Comparison of ENCODE assay signal across 10 cellular contexts in the genomic region with DNA sequence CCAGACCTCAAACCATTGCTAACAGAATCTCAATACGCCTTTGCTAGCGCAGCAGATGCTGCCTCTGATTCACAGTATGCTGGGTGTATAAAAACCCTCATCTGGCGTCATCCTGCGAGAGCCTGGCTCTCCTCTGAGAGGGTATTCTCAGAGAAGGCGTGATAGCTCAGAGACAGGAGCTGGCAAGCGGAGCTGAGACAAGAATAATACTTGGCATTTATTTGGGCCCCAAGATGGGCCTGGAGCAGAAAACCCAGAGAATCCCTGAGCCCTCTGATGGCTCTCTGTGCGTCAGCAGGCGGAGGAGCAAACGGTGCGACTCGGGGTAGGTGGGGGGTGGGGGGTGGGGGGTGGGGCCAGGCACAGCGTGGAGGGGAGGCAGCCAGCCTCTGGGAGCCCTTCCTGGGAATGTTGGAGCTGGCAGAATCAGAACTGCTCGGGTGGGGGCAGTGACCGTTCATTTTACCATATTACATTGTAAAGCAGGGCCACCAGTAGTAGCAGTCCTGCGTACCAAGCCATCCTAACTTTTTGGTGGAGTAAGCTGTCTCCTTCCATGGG. TPM values are rescaled to one million over a fixed set of nuclear protein-coding genes. Genes with fewer than 3 reads are reported as not detected.
A peak's percentile ranks its signal among the peaks of the same experiment; 100 is the strongest.
DNase-seq lines count a peak whose midpoint lies in the region; ATAC-seq, FAIRE-seq and TF ChIP-seq lines count a peak whose summit lies in the region.
"Had no signal": no experiment of that assay in that cellular context is flagged by ENCODE, and none has a peak within 500 bp of the region (broad histone marks: within the 10 kb centered on the region; RNA-seq: fewer than 3 reads in every experiment).

No MANE protein-coding gene starts in this region.

- peak overlapping the region; percentile 1; the same call in 1 of the 2 replicates for H2BK12ac ChIP-seq in H1 (ENCODE audit: low read depth, low read length)

- H2BK15ac ChIP-seq in H1 (ENCODE audit: low read length) = no peak overlapping the region

- CTCF ChIA-PET in H1 (lab: Charles Lee; ENCODE audit: partially characterized antibody) (interaction anchor here (0.6 to 2.5 kb wide), 7 partner anchors 11 to 109 kb away, joined by 3 to 14 read pairs (median 5); no protein-coding TSS in a partner anchor), HepG2 (lab: Yijun Ruan, JAX; ENCODE audit: low intra/inter-chr PET ratio, low total read pairs) (no interaction called here)

- H3K36me3 ChIP-seq in H1 (ENCODE audit: control insufficient read depth in 2 of 4, insufficient read depth in 4 of 4, low read length in 3 of 4) (no peaks in the 10 kb centered on the region), HepG2 (replicated peaks in 1 of 2; ENCODE audit: control insufficient read depth in 1 of 2, insufficient read depth in 2 of 2, low read length in 2 of 2) (no peaks in the 10 kb centered on the region)
- H3K36me3 ChIP-seq: HAP-1 had no signal

- no peak overlapping the region for H3K4ac ChIP-seq in H1 (replicated peaks; ENCODE audit: insufficient read length, low read depth, low read length)

- peaks cover 3 to 11% (median 7%) of the 10 kb centered on the region in 4 experiments for H3K4me1 ChIP-seq in H1 (replicated peaks in 1 of 4; ENCODE audit: control insufficient read depth in 3 of 4, insufficient read depth in 4 of 4, low read length in 3 of 4)
- H3K4me1 ChIP-seq in HepG2 (ENCODE audit: insufficient read depth, low read length) = peaks cover 47% of the 10 kb centered on the region
- H3K4me1 ChIP-seq in foreskin keratinocyte = peaks cover 2% of the 10 kb centered on the region

- TF ChIP-seq POLR2A in H1 (IDR thresholded peaks at IDR 0.05; ENCODE audit: control extremely low read depth in 1 of 2, low read depth in 2 of 2, low read length in 2 of 2) = no peak
- no peak for TF ChIP-seq POLR2A in HepG2 (IDR thresholded peaks at IDR 0.05; ENCODE audit: insufficient read depth in 1 of 2, low read depth in 2 of 2, low read length in 2 of 2)

- intact Hi-C loops in HepG2 (cut with micrococcal nuclease; ENCODE audit: unreplicated experiment) = no loop called here

- no peak overlapping the region for H3K14ac ChIP-seq in H1 (ENCODE audit: insufficient read length)

- H3K4me2 ChIP-seq in H1 (ENCODE audit: insufficient read depth in 1 of 2, low read depth in 2 of 2, low read length in 2 of 2) (peak overlapping the region; percentile 40 to 52), HepG2 (ENCODE audit: low read depth, low read length) (no peak overlapping the region)

- H4K91ac ChIP-seq in H1 (replicated peaks; ENCODE audit: insufficient read length, low read length) = no peak overlapping the region

- in situ Hi-C loops in HepG2 (cut with HindIII; ENCODE audit: extremely low pct_ligation_motif_present, low pct_unique_long_range_greater_than_20kb) = loop anchor here (25.0 kb wide), 1 partner anchor 191 kb away; a partner anchor contains a TSS

- H2AFZ ChIP-seq in H1 (ENCODE audit: low read length) (peak overlapping the region; percentile 90), HepG2 (ENCODE audit: low read length) (no peak overlapping the region)

- no peaks in the 10 kb centered on the region for H3K79me2 ChIP-seq in H1 (ENCODE audit: control insufficient read depth in 1 of 2, insufficient read depth in 2 of 2, low read length in 2 of 2)
- H3K79me2 ChIP-seq in HepG2 (ENCODE audit: insufficient read depth, low read length) = no peaks in the 10 kb centered on the region

- no peak overlapping the region for H2BK5ac ChIP-seq in H1 (ENCODE audit: low read depth, low read length)

- no peaks in the 10 kb centered on the region for H3K79me1 ChIP-seq in H1 (ENCODE audit: low read depth, low read length)

- POLR2A ChIA-PET in H1 (lab: Charles Lee; ENCODE audit: partially characterized antibody) = interaction anchor here (1.1 to 2.5 kb wide), 6 partner anchors 10 to 188 kb away, joined by 3 to 10 read pairs (median 3); a partner anchor contains a TSS
- POLR2A ChIA-PET in HepG2 (lab: Yijun Ruan, JAX) = no interaction called here

- no peak overlapping the region for H4K5ac ChIP-seq in H1 (ENCODE audit: insufficient read length, low read depth, low read length)

- H3K27ac ChIP-seq in H1 (ENCODE audit: low read depth, low read length) (no peak overlapping the region), HepG2 (ENCODE audit: extremely low read length, insufficient read depth, low read length) (no peak overlapping the region), foreskin keratinocyte (no peak overlapping the region)

- TF ChIP-seq CTCF in H1 (IDR thresholded peaks at IDR 0.05; ENCODE audit: control extremely low read depth in 1 of 3, insufficient read depth in 1 of 3, low read depth in 1 of 3, low read length in 3 of 3) (no peak), HepG2 (CRISPR knock-in tag; IDR thresholded peaks at IDR 0.05) (no peak), foreskin keratinocyte (conservative IDR thresholded peaks at IDR 0.05) (no peak)

- 0 out of 2 replicates have a peak overlapping the region, but pooled peaks have one; percentile 0 for H3K18ac ChIP-seq in H1 (ENCODE audit: extremely low read depth, low read length)

- no peak for FAIRE-seq in H1 (lab: Jason Lieb, UNC)
- FAIRE-seq in HepG2 (lab: Jason Lieb, UNC) = no peak

- H3K9ac ChIP-seq in H1 (replicated peaks in 1 of 4; ENCODE audit: extremely low read depth in 1 of 4, low read depth in 3 of 4, low read length in 3 of 4) (no peak overlapping the region), HepG2 (ENCODE audit: insufficient read depth, low read depth, low read length) (no peak overlapping the region)

- no peak overlapping the region for H2BK120ac ChIP-seq in H1 (replicated peaks; ENCODE audit: low read depth, low read length)

- no peak overlapping the region for H3K56ac ChIP-seq in H1 (replicated peaks; ENCODE audit: insufficient read length, low read depth, low read length)

- DNase-seq in NCI-H2227 treated with DMSO at 0.1 percent for 48 hours (lab: John Stamatoyannopoulos, UW) (peak; percentile 90), H1 (ENCODE audit: low read depth in 1 of 2, low spot score in 2 of 2) (peak in 1 of 2 experiments; percentile 53), HepG2 (ENCODE audit: low spot score) (no peak), superior temporal gyrus (ENCODE audit: extremely low spot score) (peak; percentile 82), foreskin keratinocyte (no peak), hepatic stellate cell (ENCODE audit: low spot score) (no peak)
- DNase-seq: cortex of kidney had no signal

- H3K4me3 ChIP-seq in H1 (ENCODE audit: extremely low read depth in 1 of 4, insufficient read depth in 2 of 4, low read depth in 3 of 4, low read length in 4 of 4) = peak overlapping the region in 1 of 4 experiments; percentile 39; a peak in 2 of 8 replicates
- H3K4me3 ChIP-seq in HepG2 (replicated peaks in 1 of 3; ENCODE audit: insufficient read depth in 1 of 3, low read depth in 2 of 3, low read length in 3 of 3) = no peak overlapping the region
- H3K4me3 ChIP-seq: HAP-1 had no signal

- H3K27me3 ChIP-seq in H1 (replicated peaks in 1 of 4; ENCODE audit: control insufficient read depth in 3 of 4, extremely low read depth in 1 of 4, insufficient read depth in 3 of 4, low read length in 3 of 4) = no peaks in the 10 kb centered on the region; a peak in 2 of 7 replicates
- H3K27me3 ChIP-seq in HepG2 (ENCODE audit: control insufficient read depth in 1 of 2, insufficient read depth in 2 of 2, low read length in 2 of 2) = peaks cover 0 to 17% of the 10 kb centered on the region in 2 experiments; a peak in 3 of 5 replicates
- peaks cover 41% of the 10 kb centered on the region for H3K27me3 ChIP-seq in foreskin keratinocyte

- ATAC-seq in HepG2 (peak; percentile 61), foreskin keratinocyte (no peak), HG03439 (IDR thresholded peaks at IDR 0.05; ENCODE audit: unreplicated experiment) (no peak), GM19397 (IDR thresholded peaks at IDR 0.05; ENCODE audit: unreplicated experiment) (no peak)

- no peak overlapping the region for H4K8ac ChIP-seq in H1 (ENCODE audit: extremely low read depth, insufficient read depth, low read length)

- no peak overlapping the region for H3K23ac ChIP-seq in H1 (ENCODE audit: insufficient read length)

- H2AK5ac ChIP-seq in H1 (ENCODE audit: low read depth, low read length) = no peak overlapping the region

- no peak overlapping the region for H2BK20ac ChIP-seq in H1 (ENCODE audit: low read length)

- no peak for TF ChIP-seq EP300 in H1 (IDR thresholded peaks at IDR 0.05; ENCODE audit: borderline replicate concordance in 1 of 2, low read depth in 2 of 2, low read length in 2 of 2)
- no peak for TF ChIP-seq EP300 in HepG2 (IDR thresholded peaks at IDR 0.05; ENCODE audit: low read depth in 2 of 2, low read length in 2 of 2)
- TF ChIP-seq EP300 in HepG2 (CRISPR knock-in tag; IDR thresholded peaks at IDR 0.05; ENCODE audit: borderline replicate concordance) = no peak

- H3K9me3 ChIP-seq in H1 (ENCODE audit: insufficient read depth in 2 of 2, low read depth in 1 of 2, low read length in 1 of 2) (no peaks in the 10 kb centered on the region), HepG2 (ENCODE audit: low read length) (no peaks in the 10 kb centered on the region)
- H3K9me3 ChIP-seq: HAP-1 had no signal

- BruUV-seq in HepG2 (replicated peaks; lab: Mats Ljungman, UMichigan) = no TSS peak

- no peaks in the 10 kb centered on the region for H3K23me2 ChIP-seq in H1 (ENCODE audit: low read depth, low read length)

- H4K20me1 ChIP-seq in H1 (replicated peaks in 1 of 2; ENCODE audit: control insufficient read depth in 1 of 2, insufficient read depth in 2 of 2, low read length in 2 of 2) (no peaks in the 10 kb centered on the region), HepG2 (ENCODE audit: insufficient read depth, low read length) (no peaks in the 10 kb centered on the region)

- 29% methylated on average over 15 of the region's 15 CpGs; no CpG with 5 or more reads in 1 of the 2 experiments for WGBS in H1 (ENCODE audit: extremely low coverage in 1 of 2, insufficient coverage in 1 of 2, insufficient read length in 1 of 2, insufficient replicate concordance in 2 of 2, low coverage in 1 of 2, low lambda C conversion rate in 2 of 2, missing lambda C conversion rate in 1 of 2), 2 experiments
- 47% methylated on average over 4 of the region's 15 CpGs for WGBS in HepG2 (ENCODE audit: low lambda C conversion rate)

- TF ChIP-seq RAD21 in H1 (IDR thresholded peaks at IDR 0.05 in 1 of 2, conservative IDR thresholded peaks at IDR 0.05 in 1 of 2; ENCODE audit: low read depth in 2 of 2, low read length in 2 of 2) = no peak; a peak in 1 of 4 replicates
- TF ChIP-seq RAD21 in HepG2 (CRISPR knock-in tag; IDR thresholded peaks at IDR 0.05) = no peak

RNA-seq across cellular contexts. Expression of a gene that starts 6.9 kb away (rescaled TPM):
- total RNA-seq in H1 (2021; fragmentation: NEBNext Ultra II Directional; extraction: Animal tissue kit (Norgen Biotek cat#: 25700)) = not detected in 2 replicates
- polyA plus RNA-seq in H1 (2011; rRNA removed) (not detected in 2 replicates), HepG2 (2011; rRNA removed) (not detected in 2 replicates), foreskin keratinocyte (not detected in 2 replicates)
- polyA plus RNA-seq in H1 (2011; cell fraction: cytosol; rRNA removed) = not detected
- polyA plus RNA-seq in H1 (2011; cell fraction: nucleus; rRNA removed) = not detected
- polyA plus RNA-seq in H1 (2012, experiment 1 of 2) = 0.39 to 0.48 TPM in 2 of 4 replicates, not detected in the others
- not detected for polyA plus RNA-seq in H1 (2012, experiment 2 of 2)
- polyA plus RNA-seq in H1 (2013, experiment 1 of 2) = 0.87 TPM
- polyA plus RNA-seq in H1 (2013, experiment 2 of 2) = 0.74 TPM
- not detected in 2 replicates for polyA minus RNA-seq in H1 (2011; rRNA and poly(A)+ RNA removed)
- polyA minus RNA-seq in H1 (2011; cell fraction: cytosol; rRNA and poly(A)+ RNA removed) = not detected
- not detected for polyA minus RNA-seq in H1 (2011; cell fraction: nucleus; rRNA and poly(A)+ RNA removed)
- total RNA-seq in HepG2 (2016; rRNA removed; fragmentation: Illumina TruSeq; extraction: Trizol) (not detected in 2 replicates), foreskin keratinocyte (not detected in 2 replicates)
- not detected in 2 replicates for total RNA-seq in HepG2 (2016; cell fraction: cytosol; rRNA removed; fragmentation: Illumina TruSeq; extraction: Trizol; ENCODE audit: low read depth)
- not detected in 2 replicates for total RNA-seq in HepG2 (2016; cell fraction: insoluble cytoplasmic fraction; rRNA removed; fragmentation: Illumina TruSeq; extraction: Trizol)
- not detected in 2 replicates for total RNA-seq in HepG2 (2016; cell fraction: membrane; rRNA removed; fragmentation: Illumina TruSeq; extraction: Trizol)
- not detected in 2 replicates for total RNA-seq in HepG2 (2016; cell fraction: nucleus; rRNA removed; fragmentation: Illumina TruSeq; extraction: Trizol)
- polyA plus RNA-seq in HepG2 (2011; cell fraction: cytosol; rRNA removed) = not detected in 2 replicates
- polyA plus RNA-seq in HepG2 (2011; cell fraction: nucleus; rRNA removed) = not detected in 2 replicates
- polyA plus RNA-seq in HepG2 (2012) = not detected in 2 replicates
- not detected in 2 replicates for polyA plus RNA-seq in HepG2 (2016; cell fraction: cytosol; fragmentation: Illumina TruSeq; extraction: Trizol; ENCODE audit: low read depth)
- polyA plus RNA-seq in HepG2 (2016; cell fraction: insoluble cytoplasmic fraction; fragmentation: Illumina TruSeq; extraction: Trizol; ENCODE audit: low read depth) = not detected in 2 replicates
- polyA plus RNA-seq in HepG2 (2016; cell fraction: membrane; fragmentation: Illumina TruSeq; extraction: Trizol; ENCODE audit: low read depth) = not detected in 2 replicates
- not detected in 2 replicates for polyA plus RNA-seq in HepG2 (2016; cell fraction: nucleus; fragmentation: Illumina TruSeq; extraction: Trizol; ENCODE audit: insufficient read depth, low read depth)
- polyA minus RNA-seq in HepG2 (2011; rRNA and poly(A)+ RNA removed; ENCODE audit: low replicate concordance) = not detected in 2 replicates
- polyA minus RNA-seq in HepG2 (2011; cell fraction: cytosol; rRNA and poly(A)+ RNA removed) = not detected in 2 replicates
- not detected in 2 replicates for polyA minus RNA-seq in HepG2 (2011; cell fraction: nucleus; rRNA and poly(A)+ RNA removed)

RNA-seq across cellular contexts. Expression of a gene that starts 11.6 kb away (rescaled TPM):
- 0.34 and 0.65 TPM in 2 replicates for total RNA-seq in H1 (2021; fragmentation: NEBNext Ultra II Directional; extraction: Animal tissue kit (Norgen Biotek cat#: 25700))
- polyA plus RNA-seq in H1 (2011; rRNA removed) = 1.2 and 1.3 TPM in 2 replicates
- 1.2 TPM for polyA plus RNA-seq in H1 (2011; cell fraction: cytosol; rRNA removed)
- 2.3 TPM for polyA plus RNA-seq in H1 (2011; cell fraction: nucleus; rRNA removed)
- polyA plus RNA-seq in H1 (2012, experiment 1 of 2) = 1.1 to 1.8 TPM (median 1.4 TPM) in 4 replicates
- polyA plus RNA-seq in H1 (2012, experiment 2 of 2) = 1.2 TPM
- 0.51 TPM for polyA plus RNA-seq in H1 (2013, experiment 1 of 2)
- polyA plus RNA-seq in H1 (2013, experiment 2 of 2) = 0.72 TPM
- 0.13 and 0.63 TPM in 2 replicates for polyA minus RNA-seq in H1 (2011; rRNA and poly(A)+ RNA removed)
- not detected for polyA minus RNA-seq in H1 (2011; cell fraction: cytosol; rRNA and poly(A)+ RNA removed)
- 1.3 TPM for polyA minus RNA-seq in H1 (2011; cell fraction: nucleus; rRNA and poly(A)+ RNA removed)
- not detected in 2 replicates for total RNA-seq in HepG2 (2016; rRNA removed; fragmentation: Illumina TruSeq; extraction: Trizol)
- not detected in 2 replicates for total RNA-seq in HepG2 (2016; cell fraction: cytosol; rRNA removed; fragmentation: Illumina TruSeq; extraction: Trizol; ENCODE audit: low read depth)
- total RNA-seq in HepG2 (2016; cell fraction: insoluble cytoplasmic fraction; rRNA removed; fragmentation: Illumina TruSeq; extraction: Trizol) = not detected in 2 replicates
- total RNA-seq in HepG2 (2016; cell fraction: membrane; rRNA removed; fragmentation: Illumina TruSeq; extraction: Trizol) = 0.10 TPM in 1 of 2 replicates, not detected in the other
- total RNA-seq in HepG2 (2016; cell fraction: nucleus; rRNA removed; fragmentation: Illumina TruSeq; extraction: Trizol) = not detected in 2 replicates
- not detected in 2 replicates for polyA plus RNA-seq in HepG2 (2011; rRNA removed)
- polyA plus RNA-seq in HepG2 (2011; cell fraction: cytosol; rRNA removed) = 0.03 TPM in 1 of 2 replicates, not detected in the other
- polyA plus RNA-seq in HepG2 (2011; cell fraction: nucleus; rRNA removed) = 0.05 and 0.09 TPM in 2 replicates
- 0.11 TPM in 1 of 2 replicates, not detected in the other for polyA plus RNA-seq in HepG2 (2012)
- not detected in 2 replicates for polyA plus RNA-seq in HepG2 (2016; cell fraction: cytosol; fragmentation: Illumina TruSeq; extraction: Trizol; ENCODE audit: low read depth)
- polyA plus RNA-seq in HepG2 (2016; cell fraction: insoluble cytoplasmic fraction; fragmentation: Illumina TruSeq; extraction: Trizol; ENCODE audit: low read depth) = 0.25 TPM in 1 of 2 replicates, not detected in the other
- polyA plus RNA-seq in HepG2 (2016; cell fraction: membrane; fragmentation: Illumina TruSeq; extraction: Trizol; ENCODE audit: low read depth) = not detected in 2 replicates
- not detected in 2 replicates for polyA plus RNA-seq in HepG2 (2016; cell fraction: nucleus; fragmentation: Illumina TruSeq; extraction: Trizol; ENCODE audit: insufficient read depth, low read depth)
- not detected in 2 replicates for polyA minus RNA-seq in HepG2 (2011; rRNA and poly(A)+ RNA removed; ENCODE audit: low replicate concordance)
- polyA minus RNA-seq in HepG2 (2011; cell fraction: cytosol; rRNA and poly(A)+ RNA removed) = not detected in 2 replicates
- not detected in 2 replicates for polyA minus RNA-seq in HepG2 (2011; cell fraction: nucleus; rRNA and poly(A)+ RNA removed)
- not detected in 2 replicates for total RNA-seq in foreskin keratinocyte
- polyA plus RNA-seq in foreskin keratinocyte = not detected in 2 replicates

RNA-seq across cellular contexts. Expression of a gene that starts 35.1 kb away (rescaled TPM):
- total RNA-seq in H1 (2021; fragmentation: NEBNext Ultra II Directional; extraction: Animal tissue kit (Norgen Biotek cat#: 25700)) = 96.4 and 113 TPM in 2 replicates
- polyA plus RNA-seq in H1 (2011; rRNA removed) (64.7 and 74.9 TPM in 2 replicates), HepG2 (2011; rRNA removed) (64.3 and 72.1 TPM in 2 replicates), foreskin keratinocyte (98.1 and 105 TPM in 2 replicates)
- 81.9 TPM for polyA plus RNA-seq in H1 (2011; cell fraction: cytosol; rRNA removed)
- 80.9 TPM for polyA plus RNA-seq in H1 (2011; cell fraction: nucleus; rRNA removed)
- polyA plus RNA-seq in H1 (2012, experiment 1 of 2) = 90.9 to 124 TPM (median 106 TPM) in 4 replicates
- polyA plus RNA-seq in H1 (2012, experiment 2 of 2) = 102 TPM
- polyA plus RNA-seq in H1 (2013, experiment 1 of 2) = 69.8 TPM
- 74.0 TPM for polyA plus RNA-seq in H1 (2013, experiment 2 of 2)
- 56.2 and 74.3 TPM in 2 replicates for polyA minus RNA-seq in H1 (2011; rRNA and poly(A)+ RNA removed)
- 48.1 TPM for polyA minus RNA-seq in H1 (2011; cell fraction: cytosol; rRNA and poly(A)+ RNA removed)
- polyA minus RNA-seq in H1 (2011; cell fraction: nucleus; rRNA and poly(A)+ RNA removed) = 50.0 TPM
- total RNA-seq in HepG2 (2016; rRNA removed; fragmentation: Illumina TruSeq; extraction: Trizol) (107 and 119 TPM in 2 replicates), foreskin keratinocyte (91.3 and 101 TPM in 2 replicates)
- 60.2 TPM in 2 replicates for total RNA-seq in HepG2 (2016; cell fraction: cytosol; rRNA removed; fragmentation: Illumina TruSeq; extraction: Trizol; ENCODE audit: low read depth)
- total RNA-seq in HepG2 (2016; cell fraction: insoluble cytoplasmic fraction; rRNA removed; fragmentation: Illumina TruSeq; extraction: Trizol) = 102 and 120 TPM in 2 replicates
- 64.6 and 69.8 TPM in 2 replicates for total RNA-seq in HepG2 (2016; cell fraction: membrane; rRNA removed; fragmentation: Illumina TruSeq; extraction: Trizol)
- total RNA-seq in HepG2 (2016; cell fraction: nucleus; rRNA removed; fragmentation: Illumina TruSeq; extraction: Trizol) = 48.1 and 63.1 TPM in 2 replicates
- 52.6 and 61.1 TPM in 2 replicates for polyA plus RNA-seq in HepG2 (2011; cell fraction: cytosol; rRNA removed)
- polyA plus RNA-seq in HepG2 (2011; cell fraction: nucleus; rRNA removed) = 70.6 and 76.7 TPM in 2 replicates
- polyA plus RNA-seq in HepG2 (2012) = 66.7 and 75.5 TPM in 2 replicates
- polyA plus RNA-seq in HepG2 (2016; cell fraction: cytosol; fragmentation: Illumina TruSeq; extraction: Trizol; ENCODE audit: low read depth) = 43.8 and 46.0 TPM in 2 replicates
- polyA plus RNA-seq in HepG2 (2016; cell fraction: insoluble cytoplasmic fraction; fragmentation: Illumina TruSeq; extraction: Trizol; ENCODE audit: low read depth) = 120 and 126 TPM in 2 replicates
- polyA plus RNA-seq in HepG2 (2016; cell fraction: membrane; fragmentation: Illumina TruSeq; extraction: Trizol; ENCODE audit: low read depth) = 60.2 and 71.9 TPM in 2 replicates
- 76.3 and 94.3 TPM in 2 replicates for polyA plus RNA-seq in HepG2 (2016; cell fraction: nucleus; fragmentation: Illumina TruSeq; extraction: Trizol; ENCODE audit: insufficient read depth, low read depth)
- 27.1 and 132 TPM in 2 replicates for polyA minus RNA-seq in HepG2 (2011; rRNA and poly(A)+ RNA removed; ENCODE audit: low replicate concordance)
- polyA minus RNA-seq in HepG2 (2011; cell fraction: cytosol; rRNA and poly(A)+ RNA removed) = 36.5 and 37.1 TPM in 2 replicates
- polyA minus RNA-seq in HepG2 (2011; cell fraction: nucleus; rRNA and poly(A)+ RNA removed) = 35.1 and 42.1 TPM in 2 replicates

Comparison
In these comparisons a context has a peak if more than half of its experiments do, and no peak if none do; other contexts are left out.
1. DNase-seq: peak in NCI-H2227 treated with DMSO at 0.1 percent for 48 hours (single experiment) and superior temporal gyrus (single experiment); none in HepG2 (single experiment), foreskin keratinocyte (0 of 2) and hepatic stellate cell (single experiment).